ENCODE assay signal across 8 cellular contexts in the genomic region with DNA sequence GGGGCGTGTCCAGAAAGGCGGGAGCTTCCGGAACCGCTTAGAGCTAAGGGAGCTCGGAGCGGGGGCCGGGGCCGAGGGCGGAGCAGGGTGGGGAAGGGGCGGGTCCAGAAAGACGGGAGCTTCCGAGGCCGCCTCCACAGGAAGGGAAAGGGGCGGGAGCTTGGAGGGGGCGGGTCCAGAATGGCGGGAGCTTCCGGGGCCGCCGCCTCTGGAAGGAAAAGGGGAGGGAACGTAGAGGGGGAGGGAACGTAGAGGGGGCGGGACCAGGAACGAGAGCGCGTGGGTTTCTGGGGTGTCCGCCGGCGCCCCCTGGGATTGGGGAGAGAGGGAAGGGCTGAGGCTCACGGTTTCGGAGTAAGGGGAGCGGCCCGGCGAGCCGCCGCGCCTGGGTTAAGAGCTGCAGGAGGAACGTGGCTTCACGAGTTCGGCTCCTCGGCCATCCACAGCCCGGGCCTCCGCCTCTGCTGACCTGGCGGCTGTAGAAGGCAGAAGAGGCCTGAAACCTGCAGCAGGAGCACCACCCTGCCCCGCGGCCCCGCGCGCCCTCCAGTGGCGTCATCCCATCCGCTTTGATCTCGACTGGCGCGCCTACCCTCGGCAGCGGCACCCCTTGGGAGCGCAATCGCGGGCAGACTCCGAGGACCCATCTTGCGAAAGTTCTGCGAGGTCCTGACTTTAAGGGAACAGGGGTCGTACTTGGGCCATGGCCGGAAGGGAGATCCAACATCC. TPM values are rescaled to one million over a fixed set of nuclear protein-coding genes. Genes with fewer than 3 reads are reported as not detected.
DNase-seq lines count a peak whose midpoint lies in the region; TF ChIP-seq lines count a peak whose summit lies in the region.

No MANE protein-coding gene starts in this region.

- peak overlapping the region; percentile 90 for H3K9ac ChIP-seq in ES-I3 (ENCODE audit: low read depth, low read length)

- H3K9me3 Mint-ChIP-seq in nephron progenitor cell = no peaks in the 10 kb centered on the region
- H3K9me3 Mint-ChIP-seq in stimulated activated naive CD8-positive, alpha-beta T cell treated with anti-CD3 and anti-CD28 coated beads, Interleukin-15, Interleukin-2, amounts not matched to agents 100 ng/mL and 50 ng/mL, for 24 hours = no peaks in the 10 kb centered on the region

- H3K9me3 ChIP-seq in ES-I3 (ENCODE audit: control insufficient read depth, insufficient read depth, low read length) = no peaks in the 10 kb centered on the region

- H3K4me3 Mint-ChIP-seq in nephron progenitor cell = peak overlapping the region; percentile 88
- H3K4me3 Mint-ChIP-seq in stimulated activated naive CD8-positive, alpha-beta T cell treated with anti-CD3 and anti-CD28 coated beads, Interleukin-15, Interleukin-2, amounts not matched to agents 100 ng/mL and 50 ng/mL, for 24 hours = peak overlapping the region; percentile 91

- no peaks in the 10 kb centered on the region for H3K36me3 ChIP-seq in ES-I3 (ENCODE audit: insufficient read depth, low read length)

- TF ChIP-seq CTCF in RWPE1 (conservative IDR thresholded peaks at IDR 0.05; ENCODE audit: low read depth) = peak; percentile 78
- peak; percentile 48 for TF ChIP-seq CTCF in nephron progenitor cell (IDR thresholded peaks at IDR 0.05)

- H3K4me1 Mint-ChIP-seq in nephron progenitor cell = peaks cover 60% of the 10 kb centered on the region
- peaks cover 51% of the 10 kb centered on the region for H3K4me1 Mint-ChIP-seq in stimulated activated naive CD8-positive, alpha-beta T cell treated with anti-CD3 and anti-CD28 coated beads, Interleukin-15, Interleukin-2, amounts not matched to agents 100 ng/mL and 50 ng/mL, for 24 hours (ENCODE audit: low read depth)

- H3K27me3 Mint-ChIP-seq in nephron progenitor cell (ENCODE audit: low read depth, poor library complexity) = no peaks in the 10 kb centered on the region
- no peaks in the 10 kb centered on the region for H3K27me3 Mint-ChIP-seq in stimulated activated naive CD8-positive, alpha-beta T cell treated with anti-CD3 and anti-CD28 coated beads, Interleukin-15, Interleukin-2, amounts not matched to agents 100 ng/mL and 50 ng/mL, for 24 hours

- CTCF ChIA-PET in RWPE1 (lab: Yijun Ruan, JAX) = interaction anchor here (0.6 to 2.6 kb wide), 4 partner anchors 23 to 289 kb away, joined by 3 to 14 read pairs (median 6); a partner anchor contains a TSS

- POLR2A ChIA-PET in RWPE1 (lab: Yijun Ruan, JAX; ENCODE audit: low non-redundant PET) = interaction anchor here (0.6 to 1.7 kb wide), 13 partner anchors 17 to 292 kb away, joined by 3 to 13 read pairs (median 4); a partner anchor contains a TSS

- DNase-seq in H4 (ENCODE audit: low spot score) (peak; percentile 92), LoVo (ENCODE audit: low spot score) (peak; percentile 96), RWPE1 (ENCODE audit: low spot score) (peak; percentile 98), fibroblast of the conjunctiva (ENCODE audit: low read depth) (peak; percentile 96), nephron progenitor cell (peak; percentile 99)
- DNase-seq in activated effector memory CD4-positive, alpha-beta T cell treated with Interleukin-2 at 50 U/mL for 16 hours = peak; percentile 97

- peaks cover 23% of the 10 kb centered on the region for H3K4me1 ChIP-seq in ES-I3 (ENCODE audit: insufficient read depth, low read length)

- peak overlapping the region; percentile 98 for H3K27ac Mint-ChIP-seq in nephron progenitor cell
- H3K27ac Mint-ChIP-seq in stimulated activated naive CD8-positive, alpha-beta T cell treated with anti-CD3 and anti-CD28 coated beads, Interleukin-15, Interleukin-2, amounts not matched to agents 100 ng/mL and 50 ng/mL, for 24 hours = peak overlapping the region; percentile 96

- H3K36me3 Mint-ChIP-seq in nephron progenitor cell (ENCODE audit: low read depth) = no peaks in the 10 kb centered on the region
- H3K36me3 Mint-ChIP-seq in stimulated activated naive CD8-positive, alpha-beta T cell treated with anti-CD3 and anti-CD28 coated beads, Interleukin-15, Interleukin-2, amounts not matched to agents 100 ng/mL and 50 ng/mL, for 24 hours (ENCODE audit: low read depth) = no peaks in the 10 kb centered on the region

- H3K27ac ChIP-seq in RWPE1 = peak overlapping the region; percentile 86

RNA-seq across cellular contexts. Expression of a gene that starts 22.9 kb away (rescaled TPM):
- total RNA-seq in H4 (2014; rRNA removed; shearing (Covaris generic)) = not detected in 2 replicates

RNA-seq across cellular contexts. Expression of a gene that starts 36.2 kb away (rescaled TPM):
- total RNA-seq in H4 (2014; rRNA removed; shearing (Covaris generic)) = 37.1 and 42.0 TPM in 2 replicates

RNA-seq across cellular contexts. Expression of a gene that starts 36.5 kb away (rescaled TPM):
- 11.3 TPM in 2 replicates for total RNA-seq in H4 (2014; rRNA removed; shearing (Covaris generic))

Comparison
In these comparisons a context has a peak if more than half of its experiments do, and no peak if none do; other contexts are left out.
1. Peak in every context shown above with its lines: DNase-seq and H3K27ac ChIP-seq.